16 cellular contexts compared by ENCODE assay signal in genomic region chr10:74846958-74847357, GRCh38.
"Had no signal": no experiment of that assay in that cellular context is flagged by ENCODE, and none has a peak within 500 bp of the region (broad histone marks: within the 10 kb centered on the region; RNA-seq: fewer than 3 reads in every experiment).

No MANE protein-coding gene starts in this region.

- H3K4me3 ChIP-seq: coronary artery, ovary, spleen had no signal

- H3K27ac Mint-ChIP-seq: activated naive CD4-positive, alpha-beta T cell treated with anti-CD3 and anti-CD28 coated beads, Interleukin-2, amount 50 U/mL, for 72 hours; activated T-helper 1 cell treated with anti-CD3 and anti-CD28 coated beads, Interleukin-12 subunit alpha, Interleukin-12 subunit beta, Interleukin-2, Interleukin-4 antibody, amounts not matched to agents 30 ng/mL and 10 ng/mL and 1 ng/mL, durations not matched to agents 14 hours and 24 hours and 36 hours; stimulated activated memory B cell treated with anti-CD40 and anti-IgM and Interleukin-4, amounts not matched to agents 10 μg/mL and 1 μg/mL and 100 μg/mL, for 72 hours had no signal

- H3K27me3 ChIP-seq: ovary, spleen had no signal

- FAIRE-seq: kidney had no signal

- H3K27ac ChIP-seq: coronary artery, ovary, spleen had no signal

- DNase-seq: activated gamma-delta T cell treated with Interleukin-2 at 50 U/mL for 16 hours; amniotic stem cell; foreskin melanocyte; kidney; mammary epithelial cell; ovary; spleen; stimulated activated CD4-positive, alpha-beta T cell treated with anti-CD3 and anti-CD28 coated beads, Interleukin-4, amount 100 ng/mL, for 4 hours; T-helper 1 cell; T-helper 9 cell had no signal

- ATAC-seq: activated CD4-positive, CD25-positive, alpha-beta regulatory T cell treated with anti-CD3 and anti-CD28 coated beads, Interleukin-2, amount 50 U/mL, for 24 hours; activated naive CD4-positive, alpha-beta T cell treated with anti-CD3 and anti-CD28 coated beads, Interleukin-2, amount 50 U/mL, for 72 hours; left lobe of liver; stimulated activated memory B cell treated with anti-CD40 and anti-IgM and Interleukin-4, amounts not matched to agents 10 μg/mL and 1 μg/mL and 100 μg/mL, for 72 hours had no signal

- H3K27me3 Mint-ChIP-seq: stimulated activated memory B cell treated with anti-CD40 and anti-IgM and Interleukin-4, amounts not matched to agents 10 μg/mL and 1 μg/mL and 100 μg/mL, for 72 hours had no signal

- H3K9me3 Mint-ChIP-seq: activated naive CD4-positive, alpha-beta T cell treated with anti-CD3 and anti-CD28 coated beads, Interleukin-2, amount 50 U/mL, for 72 hours; activated T-helper 1 cell treated with anti-CD3 and anti-CD28 coated beads, Interleukin-12 subunit alpha, Interleukin-12 subunit beta, Interleukin-2, Interleukin-4 antibody, amounts not matched to agents 30 ng/mL and 10 ng/mL and 1 ng/mL, durations not matched to agents 14 hours and 24 hours and 36 hours; stimulated activated memory B cell treated with anti-CD40 and anti-IgM and Interleukin-4, amounts not matched to agents 10 μg/mL and 1 μg/mL and 100 μg/mL, for 72 hours had no signal

- H3K9me3 ChIP-seq: ovary, spleen had no signal

- H3K36me3 ChIP-seq: ovary had no signal

- H3K4me3 Mint-ChIP-seq: activated T-helper 1 cell treated with anti-CD3 and anti-CD28 coated beads, Interleukin-12 subunit alpha, Interleukin-12 subunit beta, Interleukin-2, Interleukin-4 antibody, amounts not matched to agents 30 ng/mL and 10 ng/mL and 1 ng/mL, durations not matched to agents 14 hours and 24 hours and 36 hours; stimulated activated memory B cell treated with anti-CD40 and anti-IgM and Interleukin-4, amounts not matched to agents 10 μg/mL and 1 μg/mL and 100 μg/mL, for 72 hours had no signal
